ENCODE assay signal across 8 cellular contexts in genomic region chr7:99380032-99380822, GRCh38. TPM values are rescaled to one million over a fixed set of nuclear protein-coding genes. Genes with fewer than 3 reads are reported as not detected.
DNase-seq lines count a peak whose midpoint lies in the region; ATAC-seq and TF ChIP-seq lines count a peak whose summit lies in the region.

No MANE protein-coding gene starts in this region.

- H3K27me3 Mint-ChIP-seq in CD8-positive, alpha-beta T cell (ENCODE audit: low read depth), result no peaks in the 10 kb centered on the region
- no peaks in the 10 kb centered on the region for H3K27me3 Mint-ChIP-seq in activated CD8-positive, alpha-beta memory T cell treated with anti-CD3 and anti-CD28 coated beads, Interleukin-2, amount 10 ng/mL, durations not matched to agents 7 days and 5 days

- H3K9ac ChIP-seq in rectal smooth muscle tissue (ENCODE audit: low read length), result no peak overlapping the region

- POLR2A ChIA-PET in CD8-positive, alpha-beta T cell (lab: Charles Lee), result interaction anchor here (0.6 to 2.7 kb wide), 5 partner anchors 8 to 105 kb away, joined by 3 to 15 read pairs (median 5); partner anchors contain the start of genes BUD31 and PDAP1

- no peaks in the 10 kb centered on the region for H3K9me3 Mint-ChIP-seq in CD8-positive, alpha-beta T cell
- H3K9me3 Mint-ChIP-seq in activated CD8-positive, alpha-beta memory T cell treated with anti-CD3 and anti-CD28 coated beads, Interleukin-2, amount 10 ng/mL, durations not matched to agents 7 days and 5 days (ENCODE audit: low read depth), result no peaks in the 10 kb centered on the region

- TF ChIP-seq CTCF in CD8-positive, alpha-beta T cell (IDR thresholded peaks at IDR 0.05), result no peak
- TF ChIP-seq CTCF in GM20000 (IDR thresholded peaks at IDR 0.05; ENCODE audit: extremely low read depth, missing control alignments), result no peak
- TF ChIP-seq CTCF in gastroesophageal sphincter (IDR thresholded peaks at IDR 0.05), result no peak

- H3K4me1 Mint-ChIP-seq in CD8-positive, alpha-beta T cell (ENCODE audit: low read depth), result peaks cover 61% of the 10 kb centered on the region
- H3K4me1 Mint-ChIP-seq in activated CD8-positive, alpha-beta memory T cell treated with anti-CD3 and anti-CD28 coated beads, Interleukin-2, amount 10 ng/mL, durations not matched to agents 7 days and 5 days, result peaks cover 61% of the 10 kb centered on the region

- H3K4me3 Mint-ChIP-seq in CD8-positive, alpha-beta T cell, result peak overlapping the region; percentile 84
- H3K4me3 Mint-ChIP-seq in activated CD8-positive, alpha-beta memory T cell treated with anti-CD3 and anti-CD28 coated beads, Interleukin-2, amount 10 ng/mL, durations not matched to agents 7 days and 5 days, result peak overlapping the region; percentile 76

- peak overlapping the region; percentile 99 for H3K27ac Mint-ChIP-seq in CD8-positive, alpha-beta T cell
- H3K27ac Mint-ChIP-seq in activated CD8-positive, alpha-beta memory T cell treated with anti-CD3 and anti-CD28 coated beads, Interleukin-2, amount 10 ng/mL, durations not matched to agents 7 days and 5 days, result peak overlapping the region; percentile 97

- H3K27me3 ChIP-seq in CD8-positive, alpha-beta T cell (ENCODE audit: insufficient read depth, low read length), result no peaks in the 10 kb centered on the region
- no peaks in the 10 kb centered on the region for H3K27me3 ChIP-seq in gastroesophageal sphincter
- no peaks in the 10 kb centered on the region for H3K27me3 ChIP-seq in rectal smooth muscle tissue (ENCODE audit: control insufficient read depth, insufficient read depth, low read length)

- peak in 2 of 7 experiments; percentile 38 to 39 for DNase-seq in CD8-positive, alpha-beta T cell
- DNase-seq in GM20000 (ENCODE audit: low spot score), result peak; percentile 78
- peak; percentile 66 for DNase-seq in HT1080 (ENCODE audit: low read depth)
- peak; percentile 67 for DNase-seq in activated CD8-positive, alpha-beta memory T cell treated with anti-CD3 and anti-CD28 coated beads, Interleukin-2, amount 10 ng/mL, durations not matched to agents 7 days and 5 days
- DNase-seq in NCI-H2171 (lab: John Stamatoyannopoulos, UW), result no peak
- no peak for DNase-seq in DMS53 (lab: John Stamatoyannopoulos, UW)

- peak; percentile 5 for ATAC-seq in CD8-positive, alpha-beta T cell
- peak; percentile 27 for ATAC-seq in activated CD8-positive, alpha-beta memory T cell treated with anti-CD3 and anti-CD28 coated beads, Interleukin-2, amount 10 ng/mL, durations not matched to agents 7 days and 5 days
- peak; percentile 16 for ATAC-seq in gastroesophageal sphincter

- peak overlapping the region; percentile 57 for H3K4me3 ChIP-seq in CD8-positive, alpha-beta T cell (ENCODE audit: low read depth, low read length)
- peak overlapping the region in 1 of 2 donors; percentile 32 for H3K4me3 ChIP-seq in gastroesophageal sphincter
- H3K4me3 ChIP-seq in rectal smooth muscle tissue (ENCODE audit: low read length), result peak overlapping the region; percentile 40

- H3K36me3 Mint-ChIP-seq in CD8-positive, alpha-beta T cell, result peaks cover 43% of the 10 kb centered on the region
- H3K36me3 Mint-ChIP-seq in activated CD8-positive, alpha-beta memory T cell treated with anti-CD3 and anti-CD28 coated beads, Interleukin-2, amount 10 ng/mL, durations not matched to agents 7 days and 5 days, result peaks cover 35% of the 10 kb centered on the region

- 15 to 43% methylated on average over 2 of the region's 12 CpGs for WGBS in gastroesophageal sphincter (ENCODE audit: low coverage in 1 of 2), 2 donors

- H3K27ac ChIP-seq in CD8-positive, alpha-beta T cell (ENCODE audit: low read depth, low read length), result peak overlapping the region; percentile 82
- H3K27ac ChIP-seq in gastroesophageal sphincter (peak overlapping the region; percentile 13 to 87 (median 84)), rectal smooth muscle tissue (ENCODE audit: low read depth, low read length) (peak overlapping the region; percentile 70)

- no peak for TF ChIP-seq EP300 in gastroesophageal sphincter (IDR thresholded peaks at IDR 0.05)

- H3K9me3 ChIP-seq in CD8-positive, alpha-beta T cell (ENCODE audit: low read length), result no peaks in the 10 kb centered on the region
- H3K9me3 ChIP-seq in gastroesophageal sphincter, result no peaks in the 10 kb centered on the region

- CTCF ChIA-PET in CD8-positive, alpha-beta T cell (lab: Charles Lee), result interaction anchor here (1.0 kb wide), 1 partner anchor 13 kb away, joined by 3 read pairs; no protein-coding TSS in a partner anchor
- CTCF ChIA-PET in activated CD8-positive, alpha-beta memory T cell treated with anti-CD3 and anti-CD28 coated beads, Interleukin-2, amount 10 ng/mL, durations not matched to agents 7 days and 5 days (lab: Charles Lee), result interaction anchor here (0.6 to 1.0 kb wide), 3 partner anchors 13 to 28 kb away, joined by 3 to 6 read pairs (median 3); partner anchors contain the start of genes BUD31 and PDAP1

- peaks cover 8% of the 10 kb centered on the region for H3K36me3 ChIP-seq in CD8-positive, alpha-beta T cell (ENCODE audit: insufficient read depth, low read length)
- H3K36me3 ChIP-seq in gastroesophageal sphincter (peaks cover 0 to 23% of the 10 kb centered on the region in 2 donors), rectal smooth muscle tissue (ENCODE audit: control insufficient read depth, insufficient read depth, low read length) (no peaks in the 10 kb centered on the region)

- intact Hi-C loops in CD8-positive, alpha-beta T cell (cut with DNase I, micrococcal nuclease), result no loop called here

- no peak for TF ChIP-seq POLR2A in gastroesophageal sphincter (IDR thresholded peaks at IDR 0.05)

- peaks cover 83% of the 10 kb centered on the region for H3K4me1 ChIP-seq in CD8-positive, alpha-beta T cell (ENCODE audit: insufficient read depth, low read length)
- H3K4me1 ChIP-seq in gastroesophageal sphincter (peaks cover 0 to 52% (median 29%) of the 10 kb centered on the region in 3 donors), rectal smooth muscle tissue (ENCODE audit: control insufficient read depth, insufficient read depth, low read length) (peaks cover 7% of the 10 kb centered on the region)

RNA-seq across cellular contexts. Expression of gene ARPC1B, which starts 5.7 kb away (rescaled TPM):
- 10 to 100 TPM; 68.5 to 70.5 TPM for total RNA-seq in CD8-positive, alpha-beta T cell
- total RNA-seq in HT1080 (2014; rRNA removed; shearing (Covaris generic)), result 308 and 360 TPM in 2 replicates
- 295 and 330 TPM in 2 replicates for polyA plus RNA-seq in HT1080 (2015; cell fraction: cytosol; rRNA removed)
- 140 and 155 TPM in 2 replicates for polyA plus RNA-seq in HT1080 (2015; cell fraction: nucleus; rRNA removed)
- total RNA-seq in activated CD8-positive, alpha-beta memory T cell treated with anti-CD3 and anti-CD28 coated beads, Interleukin-2, amount 10 ng/mL, durations not matched to agents 7 days and 5 days, result 100 to 1,000 TPM; 388 to 398 TPM
- total RNA-seq in gastroesophageal sphincter, result 100 to 1,000 TPM in 3 of 4 donors, 10 to 100 TPM in 1; 69.9 to 158 (median 138) TPM

RNA-seq across cellular contexts. Expression of gene PDAP1, which starts 28.2 kb away (rescaled TPM):
- 10 to 100 TPM; 34.5 to 36.2 TPM for total RNA-seq in CD8-positive, alpha-beta T cell
- 81.3 and 105 TPM in 2 replicates for total RNA-seq in HT1080 (2014; rRNA removed; shearing (Covaris generic))
- polyA plus RNA-seq in HT1080 (2015; cell fraction: cytosol; rRNA removed), result 131 and 144 TPM in 2 replicates
- polyA plus RNA-seq in HT1080 (2015; cell fraction: nucleus; rRNA removed), result 30.9 and 31.8 TPM in 2 replicates
- 100 to 1,000 TPM in 1 of 2 experiments, 10 to 100 TPM in 1; 94.7 to 128 TPM for total RNA-seq in activated CD8-positive, alpha-beta memory T cell treated with anti-CD3 and anti-CD28 coated beads, Interleukin-2, amount 10 ng/mL, durations not matched to agents 7 days and 5 days
- 100 to 1,000 TPM in 3 of 4 donors, 10 to 100 TPM in 1; 91.7 to 155 (median 123) TPM for total RNA-seq in gastroesophageal sphincter

RNA-seq across cellular contexts. Expression of gene BUD31, which starts 28.5 kb away (rescaled TPM):
- total RNA-seq in CD8-positive, alpha-beta T cell, result 100 to 1,000 TPM; 144 TPM
- 193 and 225 TPM in 2 replicates for total RNA-seq in HT1080 (2014; rRNA removed; shearing (Covaris generic))
- polyA plus RNA-seq in HT1080 (2015; cell fraction: cytosol; rRNA removed), result 151 and 168 TPM in 2 replicates
- 85.4 and 87.7 TPM in 2 replicates for polyA plus RNA-seq in HT1080 (2015; cell fraction: nucleus; rRNA removed)
- 100 to 1,000 TPM; 116 to 138 TPM for total RNA-seq in activated CD8-positive, alpha-beta memory T cell treated with anti-CD3 and anti-CD28 coated beads, Interleukin-2, amount 10 ng/mL, durations not matched to agents 7 days and 5 days
- 10 to 100 TPM; 47.3 to 73.4 (median 70.0) TPM for total RNA-seq in gastroesophageal sphincter

RNA-seq across cellular contexts. Expression of gene ARPC1A, which starts 54.5 kb away (rescaled TPM):
- total RNA-seq in CD8-positive, alpha-beta T cell, result 10 to 100 TPM; 33.1 to 38.2 TPM
- 292 and 359 TPM in 2 replicates for total RNA-seq in HT1080 (2014; rRNA removed; shearing (Covaris generic))
- polyA plus RNA-seq in HT1080 (2015; cell fraction: cytosol; rRNA removed), result 401 and 410 TPM in 2 replicates
- 136 and 140 TPM in 2 replicates for polyA plus RNA-seq in HT1080 (2015; cell fraction: nucleus; rRNA removed)
- 10 to 100 TPM; 53.2 to 56.3 TPM for total RNA-seq in activated CD8-positive, alpha-beta memory T cell treated with anti-CD3 and anti-CD28 coated beads, Interleukin-2, amount 10 ng/mL, durations not matched to agents 7 days and 5 days
- 100 to 1,000 TPM in 2 of 4 donors, 10 to 100 TPM in 2; 75.0 to 112 (median 98.3) TPM for total RNA-seq in gastroesophageal sphincter

RNA-seq across cellular contexts. Expression of gene PTCD1, which starts 58.4 kb away (rescaled TPM):
- 1 to 10 TPM; 4.2 to 4.5 TPM for total RNA-seq in CD8-positive, alpha-beta T cell
- 6.5 and 8.5 TPM in 2 replicates for total RNA-seq in HT1080 (2014; rRNA removed; shearing (Covaris generic))
- 2.3 and 3.4 TPM in 2 replicates for polyA plus RNA-seq in HT1080 (2015; cell fraction: cytosol; rRNA removed)
- polyA plus RNA-seq in HT1080 (2015; cell fraction: nucleus; rRNA removed), result 11.1 and 17.3 TPM in 2 replicates
- total RNA-seq in activated CD8-positive, alpha-beta memory T cell treated with anti-CD3 and anti-CD28 coated beads, Interleukin-2, amount 10 ng/mL, durations not matched to agents 7 days and 5 days, result 1 to 10 TPM; 5.8 to 8.9 TPM
- total RNA-seq in gastroesophageal sphincter, result 10 to 100 TPM in 1 of 4 donors, 1 to 10 TPM in 3; 6.2 to 10.8 (median 7.3) TPM

Comparison
In these comparisons a context has a peak if more than half of its experiments do, and no peak if none do; other contexts are left out.
1. DNase-seq: peak in GM20000 (single experiment), HT1080 (single experiment) and activated CD8-positive, alpha-beta memory T cell treated with anti-CD3 and anti-CD28 coated beads, Interleukin-2, amount 10 ng/mL, durations not matched to agents 7 days and 5 days (single experiment); none in NCI-H2171 (single experiment) and DMS53 (single experiment).
2. Peak in every context shown above with its lines, with median percentiles within 50 percentile points of each other: ATAC-seq and H3K27ac ChIP-seq.